33 cellular contexts compared by ENCODE assay signal in genomic region chr7:7614066-7614738, GRCh38.
"Had no signal": no experiment of that assay in that cellular context is flagged by ENCODE, and none has a peak within 500 bp of the region (broad histone marks: within the 10 kb centered on the region; RNA-seq: fewer than 3 reads in every experiment).

No MANE protein-coding gene starts in this region.

- H3K4me3 ChIP-seq: adrenal gland, body of pancreas, breast epithelium, MG63, PC-9 had no signal

- H3K27ac Mint-ChIP-seq: activated CD4-positive, alpha-beta memory T cell treated with anti-CD3 and anti-CD28 coated beads, Interleukin-2, amount 10 ng/mL, durations not matched to agents 7 days and 5 days; activated CD8-positive, alpha-beta memory T cell treated with anti-CD3 and anti-CD28 coated beads, Interleukin-2, amount 10 ng/mL, durations not matched to agents 7 days and 5 days; activated naive CD4-positive, alpha-beta T cell treated with anti-CD3 and anti-CD28 coated beads, Interleukin-2, amount 10 ng/mL, durations not matched to agents 7 days and 5 days; activated naive CD8-positive, alpha-beta T cell treated with anti-CD3 and anti-CD28 coated beads, Interleukin-2, amount 10 ng/mL, durations not matched to agents 7 days and 5 days had no signal

- H3K9me3 ChIP-seq: adrenal gland, body of pancreas, breast epithelium, MG63 had no signal

- H3K9me3 Mint-ChIP-seq: activated CD4-positive, alpha-beta memory T cell treated with anti-CD3 and anti-CD28 coated beads, Interleukin-2, amount 10 ng/mL, durations not matched to agents 7 days and 5 days; activated naive CD4-positive, alpha-beta T cell treated with anti-CD3 and anti-CD28 coated beads, Interleukin-2, amount 10 ng/mL, durations not matched to agents 7 days and 5 days; activated naive CD8-positive, alpha-beta T cell treated with anti-CD3 and anti-CD28 coated beads, Interleukin-2, amount 10 ng/mL, durations not matched to agents 7 days and 5 days had no signal

- H3K4me1 ChIP-seq: adrenal gland, body of pancreas, breast epithelium had no signal

- H3K27ac ChIP-seq: adrenal gland, body of pancreas, breast epithelium, PC-9, RWPE1, WERI-Rb-1 had no signal

- ATAC-seq: activated CD8-positive, alpha-beta memory T cell treated with anti-CD3 and anti-CD28 coated beads, Interleukin-2, amount 10 ng/mL, durations not matched to agents 7 days and 5 days; body of pancreas; Right ventricle myocardium inferior had no signal

- H3K27me3 Mint-ChIP-seq: activated CD4-positive, alpha-beta memory T cell treated with anti-CD3 and anti-CD28 coated beads, Interleukin-2, amount 10 ng/mL, durations not matched to agents 7 days and 5 days; activated CD8-positive, alpha-beta memory T cell treated with anti-CD3 and anti-CD28 coated beads, Interleukin-2, amount 10 ng/mL, durations not matched to agents 7 days and 5 days; activated naive CD4-positive, alpha-beta T cell treated with anti-CD3 and anti-CD28 coated beads, Interleukin-2, amount 10 ng/mL, durations not matched to agents 7 days and 5 days had no signal

- H3K4me3 Mint-ChIP-seq: activated CD4-positive, alpha-beta memory T cell treated with anti-CD3 and anti-CD28 coated beads, Interleukin-2, amount 10 ng/mL, durations not matched to agents 7 days and 5 days; activated CD8-positive, alpha-beta memory T cell treated with anti-CD3 and anti-CD28 coated beads, Interleukin-2, amount 10 ng/mL, durations not matched to agents 7 days and 5 days; activated naive CD4-positive, alpha-beta T cell treated with anti-CD3 and anti-CD28 coated beads, Interleukin-2, amount 10 ng/mL, durations not matched to agents 7 days and 5 days; activated naive CD8-positive, alpha-beta T cell treated with anti-CD3 and anti-CD28 coated beads, Interleukin-2, amount 10 ng/mL, durations not matched to agents 7 days and 5 days had no signal

- H3K36me3 ChIP-seq: adrenal gland, breast epithelium, MG63, WERI-Rb-1 had no signal

- H3K27me3 ChIP-seq: adrenal gland, body of pancreas, breast epithelium, MG63 had no signal

- DNase-seq: activated CD4-positive, alpha-beta memory T cell treated with anti-CD3 and anti-CD28 coated beads, Interleukin-2, amount 10 ng/mL, durations not matched to agents 7 days and 5 days; activated CD4-positive, alpha-beta T cell treated with anti-CD3 and anti-CD28 coated beads for 48 hours; activated CD4-positive, CD25-positive, alpha-beta regulatory T cell; activated CD8-positive, alpha-beta memory T cell treated with anti-CD3 and anti-CD28 coated beads for 24 hours; activated CD8-positive, alpha-beta memory T cell treated with anti-CD3 and anti-CD28 coated beads, Interleukin-2, amount 10 ng/mL, durations not matched to agents 7 days and 5 days; activated CD8-positive, alpha-beta memory T cell treated with anti-CD3 and anti-CD28 coated beads, Interleukin-2, amount 50 U/mL, for 48 hours; activated effector memory CD4-positive, alpha-beta T cell treated with Interleukin-2 at 50 U/mL for 16 hours; activated naive CD4-positive, alpha-beta T cell treated with anti-CD3 and anti-CD28 coated beads, Interleukin-2, amount 10 ng/mL, durations not matched to agents 7 days and 5 days; activated naive CD8-positive, alpha-beta T cell treated with anti-CD3 and anti-CD28 coated beads, Interleukin-2, amount 10 ng/mL, durations not matched to agents 7 days and 5 days; activated T-cell treated with anti-CD3 and anti-CD28 coated beads, Interleukin-2, amount 50 U/mL, for 48 hours; adrenal gland; body of pancreas; Karpas-422; KBM-7; MG63; NCI-H1048; NCI-H1105 treated with DMSO at 0.1 percent for 48 hours; NCI-H1436; NCI-H1694; NCI-H1930; NCI-H2081 treated with DMSO at 0.1 percent for 48 hours; NCI-H345; NK-92 treated with Interleukin-12 subunit alpha and Interleukin-12 subunit beta, amount 100 ng/mL, for 24 hours; PC-9; SIG-M5; SW 1271; T-helper 1 cell; T-helper 2 cell; T-helper 9 cell; WERI-Rb-1 had no signal
